1 cellular context compared by ENCODE assay signal in the genomic region with DNA sequence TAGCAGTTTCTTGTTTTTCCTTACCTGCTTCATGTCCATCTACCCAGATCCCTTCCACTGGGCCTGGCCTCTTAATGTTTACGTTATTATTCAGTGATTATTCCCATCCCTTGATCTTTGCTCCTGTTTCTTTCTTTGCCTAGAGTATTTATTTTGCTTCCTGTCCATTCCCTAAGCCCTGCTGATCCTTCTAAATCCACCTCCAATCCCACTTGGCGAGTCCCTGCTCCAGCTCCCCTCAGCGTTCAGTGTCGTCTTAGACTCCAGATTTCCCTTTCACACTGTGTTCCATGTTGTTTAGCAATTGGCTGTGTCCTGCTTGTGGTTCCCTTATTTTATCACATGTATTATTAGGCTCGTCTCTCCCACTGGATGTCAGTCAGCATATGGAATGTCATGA.
TF ChIP-seq lines count a peak whose summit lies in the region.

No MANE protein-coding gene starts in this region.

TF ChIP-seq in GM23338, 12 proteins besides CTCF, POLR2A, EP300 and RAD21:
- TF ChIP-seq, protein P1, sequence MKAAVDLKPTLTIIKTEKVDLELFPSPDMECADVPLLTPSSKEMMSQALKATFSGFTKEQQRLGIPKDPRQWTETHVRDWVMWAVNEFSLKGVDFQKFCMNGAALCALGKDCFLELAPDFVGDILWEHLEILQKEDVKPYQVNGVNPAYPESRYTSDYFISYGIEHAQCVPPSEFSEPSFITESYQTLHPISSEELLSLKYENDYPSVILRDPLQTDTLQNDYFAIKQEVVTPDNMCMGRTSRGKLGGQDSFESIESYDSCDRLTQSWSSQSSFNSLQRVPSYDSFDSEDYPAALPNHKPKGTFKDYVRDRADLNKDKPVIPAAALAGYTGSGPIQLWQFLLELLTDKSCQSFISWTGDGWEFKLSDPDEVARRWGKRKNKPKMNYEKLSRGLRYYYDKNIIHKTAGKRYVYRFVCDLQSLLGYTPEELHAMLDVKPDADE (IDR thresholded peaks at IDR 0.05), result no peak
- TF ChIP-seq, protein P2, sequence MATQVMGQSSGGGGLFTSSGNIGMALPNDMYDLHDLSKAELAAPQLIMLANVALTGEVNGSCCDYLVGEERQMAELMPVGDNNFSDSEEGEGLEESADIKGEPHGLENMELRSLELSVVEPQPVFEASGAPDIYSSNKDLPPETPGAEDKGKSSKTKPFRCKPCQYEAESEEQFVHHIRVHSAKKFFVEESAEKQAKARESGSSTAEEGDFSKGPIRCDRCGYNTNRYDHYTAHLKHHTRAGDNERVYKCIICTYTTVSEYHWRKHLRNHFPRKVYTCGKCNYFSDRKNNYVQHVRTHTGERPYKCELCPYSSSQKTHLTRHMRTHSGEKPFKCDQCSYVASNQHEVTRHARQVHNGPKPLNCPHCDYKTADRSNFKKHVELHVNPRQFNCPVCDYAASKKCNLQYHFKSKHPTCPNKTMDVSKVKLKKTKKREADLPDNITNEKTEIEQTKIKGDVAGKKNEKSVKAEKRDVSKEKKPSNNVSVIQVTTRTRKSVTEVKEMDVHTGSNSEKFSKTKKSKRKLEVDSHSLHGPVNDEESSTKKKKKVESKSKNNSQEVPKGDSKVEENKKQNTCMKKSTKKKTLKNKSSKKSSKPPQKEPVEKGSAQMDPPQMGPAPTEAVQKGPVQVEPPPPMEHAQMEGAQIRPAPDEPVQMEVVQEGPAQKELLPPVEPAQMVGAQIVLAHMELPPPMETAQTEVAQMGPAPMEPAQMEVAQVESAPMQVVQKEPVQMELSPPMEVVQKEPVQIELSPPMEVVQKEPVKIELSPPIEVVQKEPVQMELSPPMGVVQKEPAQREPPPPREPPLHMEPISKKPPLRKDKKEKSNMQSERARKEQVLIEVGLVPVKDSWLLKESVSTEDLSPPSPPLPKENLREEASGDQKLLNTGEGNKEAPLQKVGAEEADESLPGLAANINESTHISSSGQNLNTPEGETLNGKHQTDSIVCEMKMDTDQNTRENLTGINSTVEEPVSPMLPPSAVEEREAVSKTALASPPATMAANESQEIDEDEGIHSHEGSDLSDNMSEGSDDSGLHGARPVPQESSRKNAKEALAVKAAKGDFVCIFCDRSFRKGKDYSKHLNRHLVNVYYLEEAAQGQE (IDR thresholded peaks at IDR 0.05; ENCODE audit: unreplicated experiment), result no peak
- TF ChIP-seq JUNB (IDR thresholded peaks at IDR 0.05; ENCODE audit: unreplicated experiment), result no peak
